In the genomic region with DNA sequence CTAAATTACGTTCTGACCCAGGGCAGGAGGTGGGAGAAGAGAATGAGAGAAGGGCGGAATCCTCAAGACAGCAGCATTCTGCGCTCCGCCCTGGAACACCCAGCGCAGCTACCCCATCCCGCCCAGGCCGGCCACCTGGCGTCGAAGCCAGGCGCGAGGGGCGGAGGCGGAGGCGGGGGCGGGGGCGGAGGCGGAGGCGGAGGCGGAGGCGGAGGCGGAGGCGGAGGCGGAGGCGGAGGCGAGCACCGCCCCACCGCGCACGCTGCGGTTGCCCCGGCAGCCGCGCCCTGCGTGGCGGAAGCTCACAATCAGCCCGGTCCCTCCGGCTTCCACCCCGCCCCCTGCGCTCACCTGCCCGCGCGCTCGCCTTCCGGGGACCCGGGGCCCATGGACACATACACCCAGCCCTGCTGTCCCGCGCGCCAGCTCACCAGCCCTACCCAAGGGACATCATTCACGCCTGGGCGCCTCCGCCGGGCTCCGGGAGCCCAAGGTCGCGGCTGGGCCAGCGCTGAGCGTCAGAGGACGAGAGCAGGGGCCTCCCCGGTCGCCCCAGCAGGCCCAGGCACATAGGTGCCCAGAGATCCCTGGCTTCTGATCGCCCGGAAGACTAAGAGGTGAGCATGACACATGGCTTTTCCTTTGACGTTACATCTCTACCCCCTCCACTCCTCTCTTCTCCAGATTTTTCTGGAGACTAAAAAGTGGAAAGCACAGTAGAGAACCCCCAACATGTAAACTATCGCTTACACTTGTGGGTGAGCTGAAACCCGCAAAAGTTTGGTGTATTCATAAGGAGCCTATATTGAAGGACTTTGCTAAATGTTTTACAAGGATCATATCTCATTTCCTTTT, we compare ENCODE assay signal across 8 cellular contexts. TPM values are rescaled to one million over a fixed set of nuclear protein-coding genes. Genes with fewer than 3 reads are reported as not detected.
DNase-seq lines count a peak whose midpoint lies in the region; ATAC-seq and TF ChIP-seq lines count a peak whose summit lies in the region.

A gene (plus strand): TSS at position 271 of the 855 bp plus-strand sequence. CDS start 3,315 bp downstream, outside the sequence.

- no peaks in the 10 kb centered on the region for H3K79me1 ChIP-seq in H9 (ENCODE audit: insufficient read depth, low read depth, low read length, poor library complexity, severe bottlenecking)

- H3K9me3 Mint-ChIP-seq in H9: peaks cover 2 to 3% of the 10 kb centered on the region in 2 experiments; a peak in 2 of 5 replicates
- no peaks in the 10 kb centered on the region for H3K9me3 Mint-ChIP-seq in activated naive CD4-positive, alpha-beta T cell treated with anti-CD3 and anti-CD28 coated beads, Interleukin-2, amount 50 U/mL, for 72 hours

- H3K36me3 Mint-ChIP-seq in H9 (ENCODE audit: insufficient read depth in 1 of 3, low read depth in 3 of 3): peaks cover 0 to 10% (median 0%) of the 10 kb centered on the region in 3 experiments; a peak in 1 of 7 replicates
- H3K36me3 Mint-ChIP-seq in activated naive CD4-positive, alpha-beta T cell treated with anti-CD3 and anti-CD28 coated beads, Interleukin-2, amount 50 U/mL, for 72 hours: no peaks in the 10 kb centered on the region

- H2BK12ac ChIP-seq in H9 (ENCODE audit: insufficient read length, low read depth, low read length): no peak within 1 kb of the TSS

- H2AFZ ChIP-seq in H9 (ENCODE audit: low read length): no peak within 1 kb of the TSS
- peak within 1 kb of the TSS; percentile 97 for H2AFZ ChIP-seq in parathyroid adenoma

- H3K9me3 ChIP-seq in H9 (ENCODE audit: control insufficient read depth, low read depth, low read length): no peaks in the 10 kb centered on the region
- H3K9me3 ChIP-seq in MG63: no peaks in the 10 kb centered on the region
- no peaks in the 10 kb centered on the region for H3K9me3 ChIP-seq in SJSA1 (replicated peaks)
- no peaks in the 10 kb centered on the region for H3K9me3 ChIP-seq in cardiac muscle cell (ENCODE audit: low read depth)
- no peaks in the 10 kb centered on the region for H3K9me3 ChIP-seq in parathyroid adenoma (ENCODE audit: control insufficient read depth, low read length)
- no peaks in the 10 kb centered on the region for H3K9me3 ChIP-seq in transverse colon

- peak within 1 kb of the TSS; percentile 28 for H3K18ac ChIP-seq in H9 (ENCODE audit: insufficient read length, low read depth, low read length)

- no peak within 1 kb of the TSS for H3K23ac ChIP-seq in H9 (ENCODE audit: insufficient read length, low read depth, low read length)

- no peak within 1 kb of the TSS for H3K56ac ChIP-seq in H9 (ENCODE audit: insufficient read length, low read depth, low read length)

- no peak; the same call in 2 of the 3 replicates for TF ChIP-seq CTCF in H9 (conservative IDR thresholded peaks at IDR 0.05)
- no peak for TF ChIP-seq CTCF in cardiac muscle cell (IDR thresholded peaks at IDR 0.05; ENCODE audit: low read depth, low read length)
- peak; percentile 4 for TF ChIP-seq CTCF in parathyroid adenoma (IDR thresholded peaks at IDR 0.05)
- peak in 1 of 5 experiments; percentile 7 for TF ChIP-seq CTCF in transverse colon (IDR thresholded peaks at IDR 0.05)

- no peak for TF ChIP-seq EP300 in transverse colon (IDR thresholded peaks at IDR 0.05; ENCODE audit: low read depth)

- no CpG with 5 or more reads among the region's 65 CpGs for WGBS in H9 (ENCODE audit: extremely low coverage, insufficient read length, low lambda C conversion rate)
- WGBS in transverse colon (ENCODE audit: low coverage in 1 of 2), 2 donors: 7 to 10% methylated on average over 7 to 23 of the region's 65 CpGs

- H3K79me2 ChIP-seq in H9 (ENCODE audit: insufficient read depth, low read length) (no peaks in the 10 kb centered on the region), parathyroid adenoma (no peaks in the 10 kb centered on the region)

- no peak within 1 kb of the TSS for H2BK120ac ChIP-seq in H9 (ENCODE audit: low read depth, low read length, poor library complexity, severe bottlenecking)

- no peaks in the 10 kb centered on the region for H4K20me1 ChIP-seq in H9 (ENCODE audit: control insufficient read depth, insufficient read depth, insufficient read length)

- H3K27ac ChIP-seq in H9 (ENCODE audit: insufficient read length, low read depth, low read length): no peak within 1 kb of the TSS
- H3K27ac ChIP-seq in SJSA1: no peak within 1 kb of the TSS
- no peak within 1 kb of the TSS for H3K27ac ChIP-seq in cardiac muscle cell
- peak within 1 kb of the TSS; percentile 79 for H3K27ac ChIP-seq in parathyroid adenoma
- peak within 1 kb of the TSS; percentile 67 to 85 (median 80) for H3K27ac ChIP-seq in transverse colon

- peaks cover 5 to 6% of the 10 kb centered on the region in 2 experiments for H3K4me1 Mint-ChIP-seq in H9

- H3K4me3 ChIP-seq in MG63: peak within 1 kb of the TSS; percentile 58
- peak within 1 kb of the TSS; percentile 41 for H3K4me3 ChIP-seq in SJSA1
- H3K4me3 ChIP-seq in cardiac muscle cell: peak within 1 kb of the TSS; percentile 86
- H3K4me3 ChIP-seq in parathyroid adenoma (ENCODE audit: low read depth, low read length): peak within 1 kb of the TSS; percentile 82
- H3K4me3 ChIP-seq in transverse colon: peak within 1 kb of the TSS; percentile 48 to 79 (median 66)

- H2BK20ac ChIP-seq in H9 (ENCODE audit: low read depth, low read length, poor library complexity, severe bottlenecking): no peak within 1 kb of the TSS

- H4K5ac ChIP-seq in H9 (ENCODE audit: insufficient read length, low read depth, low read length): no peak within 1 kb of the TSS

- no peak within 1 kb of the TSS for H3K4ac ChIP-seq in H9 (ENCODE audit: low read depth, low read length)

- H3K4me2 ChIP-seq in H9 (ENCODE audit: insufficient read depth, insufficient read length, low read length) (peak within 1 kb of the TSS; percentile 70), parathyroid adenoma (ENCODE audit: low read length) (peak within 1 kb of the TSS; percentile 85)

- peak within 1 kb of the TSS in 1 of 3 experiments; percentile 19; a peak in 1 of 7 replicates for H3K27ac Mint-ChIP-seq in H9
- no peak within 1 kb of the TSS for H3K27ac Mint-ChIP-seq in activated naive CD4-positive, alpha-beta T cell treated with anti-CD3 and anti-CD28 coated beads, Interleukin-2, amount 50 U/mL, for 72 hours

- H3K14ac ChIP-seq in H9 (ENCODE audit: insufficient read depth, low read length): peak within 1 kb of the TSS; percentile 17; the same call in 1 of the 2 replicates

- H2AK5ac ChIP-seq in H9 (ENCODE audit: insufficient read length, low read length): no peak within 1 kb of the TSS

- peak within 1 kb of the TSS; percentile 69 to 79 for H3K4me3 Mint-ChIP-seq in H9

- H3K27me3 Mint-ChIP-seq in H9 (ENCODE audit: low read depth): peaks cover 14% of the 10 kb centered on the region

- peak; percentile 89 to 95 for ATAC-seq in activated naive CD4-positive, alpha-beta T cell treated with anti-CD3 and anti-CD28 coated beads, Interleukin-2, amount 50 U/mL, for 72 hours

- H3K4me1 ChIP-seq in H9 (ENCODE audit: insufficient read depth, low read length): no peaks in the 10 kb centered on the region
- H3K4me1 ChIP-seq in SJSA1 (replicated peaks): peaks cover 4% of the 10 kb centered on the region; the same call in 1 of the 2 replicates
- H3K4me1 ChIP-seq in cardiac muscle cell (ENCODE audit: low read depth): no peaks in the 10 kb centered on the region
- H3K4me1 ChIP-seq in parathyroid adenoma: peaks cover 3% of the 10 kb centered on the region
- H3K4me1 ChIP-seq in transverse colon: peaks cover 0 to 12% (median 5%) of the 10 kb centered on the region in 4 donors

- H3K27me3 ChIP-seq in H9 (ENCODE audit: insufficient read depth, low read length): no peaks in the 10 kb centered on the region
- no peaks in the 10 kb centered on the region for H3K27me3 ChIP-seq in MG63
- H3K27me3 ChIP-seq in SJSA1 (replicated peaks): 0 out of 2 replicates have a peak, but pooled peaks cover 7% of the 10 kb centered on the region
- no peaks in the 10 kb centered on the region for H3K27me3 ChIP-seq in cardiac muscle cell
- H3K27me3 ChIP-seq in parathyroid adenoma (ENCODE audit: control insufficient read depth, insufficient read depth, low read length): no peaks in the 10 kb centered on the region
- no peaks in the 10 kb centered on the region for H3K27me3 ChIP-seq in transverse colon

- intact Hi-C loops in transverse colon (cut with DNase I; ENCODE audit: low total_unique reads): no loop called here

- H3K36me3 ChIP-seq in MG63 (no peaks in the 10 kb centered on the region), SJSA1 (no peaks in the 10 kb centered on the region), cardiac muscle cell (no peaks in the 10 kb centered on the region), parathyroid adenoma (ENCODE audit: control insufficient read depth, insufficient read depth, low read length) (no peaks in the 10 kb centered on the region), transverse colon (no peaks in the 10 kb centered on the region)

- no peak within 1 kb of the TSS for H2BK5ac ChIP-seq in H9 (ENCODE audit: insufficient read length, low read length)

- in situ Hi-C loops in transverse colon (cut with MboI; ENCODE audit: low pct_ligation_motif_present in 1 of 4, low pct_unique_long_range_greater_than_20kb in 1 of 4, low sequenced_read_pairs in 3 of 4): no loop called here

- H4K91ac ChIP-seq in H9 (ENCODE audit: insufficient read length, low read depth, low read length): no peak within 1 kb of the TSS

- DNase-seq in ELF-1 (ENCODE audit: low read depth, low spot score) (peak; percentile 77), H9 (peak; percentile 87), MG63 (peak; percentile 62), SJSA1 (ENCODE audit: low read depth in 1 of 2, low spot score in 2 of 2) (peak in 1 of 2 experiments; percentile 25), cardiac muscle cell (ENCODE audit: low read depth in 1 of 2, low spot score in 1 of 2) (peak; percentile 73 to 89), transverse colon (peak; percentile 92)
- DNase-seq in activated naive CD4-positive, alpha-beta T cell treated with anti-CD3 and anti-CD28 coated beads, Interleukin-2, amount 50 U/mL, for 72 hours (ENCODE audit: low spot score in 2 of 2): peak; percentile 59 to 77

- no peak within 1 kb of the TSS for H2BK15ac ChIP-seq in H9 (ENCODE audit: low read depth, low read length)

- peak; percentile 71 for TF ChIP-seq POLR2A in transverse colon (IDR thresholded peaks at IDR 0.05)

- no peak within 1 kb of the TSS for H4K8ac ChIP-seq in H9 (replicated peaks; ENCODE audit: insufficient read length, low read depth, low read length)

- no peaks in the 10 kb centered on the region for H3K23me2 ChIP-seq in H9 (ENCODE audit: insufficient read length, low read depth, low read length, poor library complexity, severe bottlenecking)

- no peak within 1 kb of the TSS for H3T11ph ChIP-seq in H9 (ENCODE audit: low read length)

- peak within 1 kb of the TSS; percentile 36 for H3K9ac ChIP-seq in H9 (ENCODE audit: extremely low read depth, insufficient read length, low read length)
- peak within 1 kb of the TSS; percentile 81 for H3K9ac ChIP-seq in parathyroid adenoma

RNA-seq across cellular contexts. Expression of the gene that starts here (rescaled TPM):
- 8.3 and 9.7 TPM in 2 replicates for total RNA-seq in H9 (2021)
- 0.79 and 1.3 TPM in 2 replicates for total RNA-seq in MG63 (2014; rRNA removed; shearing (Covaris generic); ENCODE audit: low replicate concordance)
- total RNA-seq in SJSA1 (2014; rRNA removed; shearing (Covaris generic)): 0.18 and 0.25 TPM in 2 replicates
- total RNA-seq in activated naive CD4-positive, alpha-beta T cell treated with anti-CD3 and anti-CD28 coated beads, Interleukin-2, amount 50 U/mL, for 72 hours: 1 to 10 TPM; 1.0 to 1.8 TPM
- total RNA-seq in cardiac muscle cell: 6.6 and 8.0 TPM in 2 replicates
- 4.3 and 8.9 TPM in 2 replicates for polyA plus RNA-seq in cardiac muscle cell
- total RNA-seq in transverse colon: 1 to 10 TPM in 3 of 4 donors, under 1 TPM in 1; 0.60 to 5.6 (median 4.7) TPM

Comparison
In these comparisons a context has a peak if more than half of its experiments do, and no peak if none do; other contexts are left out.
1. H3K27ac ChIP-seq: peak in parathyroid adenoma (single experiment) and transverse colon (4 of 4); none in H9 (single experiment), SJSA1 (single experiment) and cardiac muscle cell (single experiment).
2. Peak in every context shown above with its lines, with median percentiles within 50 percentile points of each other: H3K4me3 ChIP-seq.